ENCODE assay signal across 1 cellular context in genomic region chr15:66386204-66387123, GRCh38.
A peak's percentile ranks its signal among the peaks of the same experiment; 100 is the strongest.
TF ChIP-seq lines count a peak whose summit lies in the region.

Gene MAP2K1, plus strand, starts transcription at chr15:66386912. Its CDS starts 436 bp downstream, at chr15:66387348.

TF ChIP-seq in HEK293, 187 proteins besides CTCF, POLR2A, EP300 and RAD21 (continued from another document and continues in another):
- TF ChIP-seq PATZ1 (tag by site-specific recombination; IDR thresholded peaks at IDR 0.05) (peak; percentile 96), ZIC2 (tag by site-specific recombination; IDR thresholded peaks at IDR 0.05) (peak; percentile 80), ZNF10 (tag by site-specific recombination; IDR thresholded peaks at IDR 0.05) (peak; percentile 62; the same call in 1 of the 2 replicates), ZNF23 (tag by site-specific recombination; IDR thresholded peaks at IDR 0.05; ENCODE audit: borderline replicate concordance) (no peak), ZNF239 (tag by site-specific recombination; IDR thresholded peaks at IDR 0.05) (no peak), EGR2 (tag by site-specific recombination; IDR thresholded peaks at IDR 0.05; ENCODE audit: low read depth) (peak; percentile 87), KLF9 (tag by site-specific recombination; IDR thresholded peaks at IDR 0.05; ENCODE audit: low read depth) (peak; percentile 97), ZNF174 (tag by site-specific recombination; IDR thresholded peaks at IDR 0.05) (no peak), ZNF121 (tag by site-specific recombination; IDR thresholded peaks at IDR 0.05) (no peak), ZNF610 (tag by site-specific recombination; IDR thresholded peaks at IDR 0.05; ENCODE audit: borderline replicate concordance) (peak; percentile 80; the same call in 1 of the 2 replicates), ZNF785 (tag by site-specific recombination; IDR thresholded peaks at IDR 0.05) (no peak), ZNF2 (tag by site-specific recombination; IDR thresholded peaks at IDR 0.05) (peak; percentile 80), ZNF184 (tag by site-specific recombination; IDR thresholded peaks at IDR 0.05) (peak; percentile 51; the same call in 1 of the 2 replicates), ZNF501 (tag by site-specific recombination; IDR thresholded peaks at IDR 0.05) (peak; percentile 94), ZNF792 (tag by site-specific recombination; IDR thresholded peaks at IDR 0.05) (no peak), GLI2 (tag by site-specific recombination; IDR thresholded peaks at IDR 0.05; ENCODE audit: borderline replicate concordance, low read depth) (no peak), ZNF416 (tag by site-specific recombination; IDR thresholded peaks at IDR 0.05) (no peak), REST (tag by site-specific recombination; IDR thresholded peaks at IDR 0.05) (0 out of 2 replicates have a peak, but pooled peaks have one; percentile 19), IKZF3 (tag by site-specific recombination; IDR thresholded peaks at IDR 0.05) (peak; percentile 41; the same call in 1 of the 2 replicates), YY1 (tag by site-specific recombination; IDR thresholded peaks at IDR 0.05) (no peak), ZNF148 (tag by site-specific recombination; IDR thresholded peaks at IDR 0.05; ENCODE audit: borderline replicate concordance) (no peak), SCRT2 (tag by site-specific recombination; IDR thresholded peaks at IDR 0.05) (peak; percentile 84), ZEB2 (tag by site-specific recombination; IDR thresholded peaks at IDR 0.05) (peak; percentile 99), ELK4 (IDR thresholded peaks at IDR 0.05; ENCODE audit: borderline replicate concordance, low read depth, low read length) (no peak), ZNF274 (IDR thresholded peaks at IDR 0.05; ENCODE audit: low read length) (no peak), ZNF274 (tag by site-specific recombination; IDR thresholded peaks at IDR 0.05; ENCODE audit: borderline replicate concordance) (no peak), ZFP41 (tag by site-specific recombination; IDR thresholded peaks at IDR 0.05; ENCODE audit: borderline replicate concordance) (no peak), ZNF404 (tag by site-specific recombination; IDR thresholded peaks at IDR 0.05) (no peak), RBAK (tag by site-specific recombination; IDR thresholded peaks at IDR 0.05) (no peak), YY2 (tag by site-specific recombination; IDR thresholded peaks at IDR 0.05) (peak; percentile 41; the same call in 1 of the 2 replicates), ZNF629 (tag by site-specific recombination; IDR thresholded peaks at IDR 0.05) (peak; percentile 100), ZNF488 (tag by site-specific recombination; IDR thresholded peaks at IDR 0.05) (no peak), BCL11A (tag by site-specific recombination; IDR thresholded peaks at IDR 0.05; ENCODE audit: low read depth) (peak; percentile 75), ZNF449 (tag by site-specific recombination; IDR thresholded peaks at IDR 0.05) (0 out of 2 replicates have a peak, but pooled peaks have one; percentile 47), KLF7 (tag by site-specific recombination; IDR thresholded peaks at IDR 0.05; ENCODE audit: borderline replicate concordance) (peak; percentile 60; the same call in 1 of the 2 replicates), ZNF843 (tag by site-specific recombination; IDR thresholded peaks at IDR 0.05) (peak; percentile 77), HIC1 (tag by site-specific recombination; IDR thresholded peaks at IDR 0.05) (no peak), ZSCAN23 (tag by site-specific recombination; IDR thresholded peaks at IDR 0.05) (no peak; the same call in 1 of the 2 replicates), ZSCAN30 (tag by site-specific recombination; IDR thresholded peaks at IDR 0.05) (peak; percentile 57; the same call in 1 of the 2 replicates), ZNF26 (tag by site-specific recombination; IDR thresholded peaks at IDR 0.05) (no peak), ZNF18 (tag by site-specific recombination; IDR thresholded peaks at IDR 0.05) (peak; percentile 18), SCRT1 (tag by site-specific recombination; IDR thresholded peaks at IDR 0.05; ENCODE audit: borderline replicate concordance) (peak; percentile 75), ZNF623 (tag by site-specific recombination; IDR thresholded peaks at IDR 0.05) (no peak), WT1 (tag by site-specific recombination; IDR thresholded peaks at IDR 0.05) (peak; percentile 90), ZNF155 (tag by site-specific recombination; IDR thresholded peaks at IDR 0.05) (no peak), ZNF248 (tag by site-specific recombination; IDR thresholded peaks at IDR 0.05) (no peak), ZNF114 (tag by site-specific recombination; IDR thresholded peaks at IDR 0.05) (no peak)
